19 cellular contexts compared by ENCODE assay signal in the genomic region with DNA sequence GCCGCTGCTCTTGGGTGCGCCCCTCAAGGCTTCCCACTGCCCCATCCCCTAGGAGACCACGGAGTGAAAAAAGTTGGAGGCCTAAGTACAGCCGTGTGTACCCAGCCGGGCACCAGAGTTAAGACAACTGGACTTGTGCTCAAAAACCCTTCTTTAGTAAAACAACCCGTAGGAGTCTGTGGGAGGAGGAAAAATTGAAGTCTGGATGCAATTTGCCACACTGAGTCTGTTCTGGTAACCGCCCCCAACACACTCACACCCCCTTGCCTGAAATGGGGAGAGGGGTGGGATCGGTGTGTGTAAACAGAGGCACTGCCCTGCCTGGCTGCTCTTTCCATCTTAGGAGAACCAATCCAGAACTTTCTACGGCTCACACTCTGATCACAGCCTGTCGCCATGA.
"Had no signal": no experiment of that assay in that cellular context is flagged by ENCODE, and none has a peak within 500 bp of the region (broad histone marks: within the 10 kb centered on the region; RNA-seq: fewer than 3 reads in every experiment).

No MANE protein-coding gene starts in this region.

- H3K9me3 ChIP-seq: SJSA1 had no signal

- H3K27ac ChIP-seq: SJSA1, SK-N-MC had no signal

- H3K4me3 ChIP-seq: SJSA1, SK-N-MC had no signal

- H3K4me1 ChIP-seq: SJSA1 had no signal

- H3K36me3 ChIP-seq: SJSA1 had no signal

- DNase-seq: IMR-90, Karpas-422, KG1, MM.1S, NCI-H1092 treated with DMSO at 0.1 percent for 48 hours, NCI-H1436, NCI-H2029, NCI-H2081 treated with DMSO at 0.1 percent for 48 hours, NCI-H2171, NCI-H226, NCI-H446, NCI-H526 treated with DMSO at 0.1 percent for 48 hours, NCI-H748 treated with DMSO at 0.1 percent for 48 hours, Right ventricle myocardium superior, RPMI8226, SIG-M5 had no signal

- H3K27me3 ChIP-seq: SJSA1 had no signal

- ATAC-seq: HepG2 had no signal
